In genomic region chr1:35120458-35121133, GRCh38 we compare ENCODE assay signal across 1 cellular context.
A peak's percentile ranks its signal among the peaks of the same experiment; 100 is the strongest.
TF ChIP-seq lines count a peak whose summit lies in the region.

No MANE protein-coding gene starts in this region.

TF ChIP-seq in HepG2, 621 proteins besides CTCF, POLR2A, EP300 and RAD21 (continued from another document and continues in another):
- TF ChIP-seq, protein P1, sequence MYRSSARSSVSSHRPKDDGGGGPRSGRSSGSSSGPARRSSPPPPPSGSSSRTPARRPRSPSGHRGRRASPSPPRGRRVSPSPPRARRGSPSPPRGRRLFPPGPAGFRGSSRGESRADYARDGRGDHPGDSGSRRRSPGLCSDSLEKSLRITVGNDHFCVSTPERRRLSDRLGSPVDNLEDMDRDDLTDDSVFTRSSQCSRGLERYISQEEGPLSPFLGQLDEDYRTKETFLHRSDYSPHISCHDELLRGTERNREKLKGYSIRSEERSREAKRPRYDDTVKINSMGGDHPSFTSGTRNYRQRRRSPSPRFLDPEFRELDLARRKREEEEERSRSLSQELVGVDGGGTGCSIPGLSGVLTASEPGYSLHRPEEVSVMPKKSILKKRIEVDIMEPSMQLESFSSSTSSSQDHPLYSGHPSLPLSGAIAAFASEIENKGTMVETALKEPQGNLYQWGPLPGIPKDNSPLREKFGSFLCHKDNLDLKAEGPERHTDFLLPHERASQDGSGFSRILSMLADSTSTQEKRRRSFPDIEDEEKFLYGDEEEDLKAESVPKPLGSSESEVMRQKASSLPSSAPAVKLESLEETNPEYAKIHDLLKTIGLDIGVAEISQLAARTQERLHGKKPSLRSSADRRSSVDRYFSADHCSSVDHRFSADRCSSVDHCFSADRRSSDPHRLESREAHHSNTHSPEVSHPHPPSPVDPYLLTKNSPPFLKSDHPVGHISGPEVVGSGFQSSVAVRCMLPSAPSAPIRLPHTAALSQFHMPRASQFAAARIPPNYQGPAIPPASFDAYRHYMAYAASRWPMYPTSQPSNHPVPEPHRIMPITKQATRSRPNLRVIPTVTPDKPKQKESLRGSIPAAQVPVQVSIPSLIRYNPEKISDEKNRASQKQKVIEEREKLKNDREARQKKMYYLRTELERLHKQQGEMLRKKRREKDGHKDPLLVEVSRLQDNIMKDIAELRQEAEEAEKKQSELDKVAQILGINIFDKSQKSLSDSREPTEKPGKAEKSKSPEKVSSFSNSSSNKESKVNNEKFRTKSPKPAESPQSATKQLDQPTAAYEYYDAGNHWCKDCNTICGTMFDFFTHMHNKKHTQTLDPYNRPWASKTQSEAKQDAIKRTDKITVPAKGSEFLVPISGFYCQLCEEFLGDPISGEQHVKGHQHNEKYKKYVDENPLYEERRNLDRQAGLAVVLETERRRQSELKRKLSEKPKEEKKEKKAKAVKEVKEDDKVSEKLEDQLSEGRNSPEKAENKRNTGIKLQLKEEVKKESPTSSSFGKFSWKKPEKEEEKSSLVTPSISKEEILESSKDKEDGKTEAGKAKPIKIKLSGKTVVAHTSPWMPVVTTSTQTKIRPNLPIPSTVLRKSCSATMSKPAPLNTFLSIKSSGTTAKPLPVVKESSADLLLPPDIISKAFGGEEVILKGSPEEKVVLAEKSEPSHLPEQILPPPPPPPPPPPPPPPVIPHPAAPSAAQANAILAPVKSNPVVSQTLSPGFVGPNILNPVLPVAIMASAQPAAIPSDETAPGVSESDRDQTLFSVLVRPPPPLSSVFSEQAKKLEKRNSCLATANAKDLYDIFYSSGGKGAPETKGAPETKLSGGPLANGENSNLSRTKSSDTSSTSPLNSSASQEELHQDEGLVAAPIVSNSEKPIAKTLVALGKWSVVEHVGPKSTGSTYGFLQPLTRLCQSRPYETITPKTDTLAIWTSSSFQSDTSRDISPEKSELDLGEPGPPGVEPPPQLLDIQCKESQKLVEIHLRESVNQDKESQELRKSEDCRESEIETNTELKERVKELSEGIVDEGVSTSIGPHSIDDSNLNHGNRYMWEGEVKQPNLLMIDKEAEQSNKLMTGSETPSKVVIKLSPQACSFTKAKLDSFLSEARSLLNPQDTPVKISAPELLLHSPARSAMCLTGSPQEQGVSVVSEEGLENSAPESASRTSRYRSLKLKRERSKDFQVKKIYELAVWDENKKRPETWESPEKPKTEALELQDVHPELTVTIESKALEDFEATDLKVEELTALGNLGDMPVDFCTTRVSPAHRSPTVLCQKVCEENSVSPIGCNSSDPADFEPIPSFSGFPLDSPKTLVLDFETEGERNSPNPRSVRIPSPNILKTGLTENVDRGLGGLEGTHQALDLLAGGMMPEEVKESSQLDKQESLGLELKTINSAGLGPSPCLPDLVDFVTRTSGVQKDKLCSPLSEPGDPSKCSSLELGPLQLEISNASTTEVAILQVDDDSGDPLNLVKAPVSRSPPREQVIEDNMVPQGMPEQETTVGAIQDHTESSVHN (CRISPR knock-in tag; IDR thresholded peaks at IDR 0.05) = no peak
- TF ChIP-seq MAZ (IDR thresholded peaks at IDR 0.05; ENCODE audit: borderline replicate concordance, low read depth, low read length) = no peak
- TF ChIP-seq MAZ (CRISPR knock-in tag; IDR thresholded peaks at IDR 0.05; ENCODE audit: low read depth) = peak; percentile 51; the same call in 1 of the 2 replicates
- 0 out of 2 replicates have a peak, but pooled peaks have one; percentile 28 for TF ChIP-seq ZNF430 (CRISPR knock-in tag; IDR thresholded peaks at IDR 0.05)
- TF ChIP-seq NFATC3 (CRISPR knock-in tag; IDR thresholded peaks at IDR 0.05) = no peak
- TF ChIP-seq TFE3 (CRISPR knock-in tag; IDR thresholded peaks at IDR 0.05) = no peak
- TF ChIP-seq MAFF (IDR thresholded peaks at IDR 0.05; ENCODE audit: low read depth, low read length) = no peak
- TF ChIP-seq ZNF138 (CRISPR knock-in tag; IDR thresholded peaks at IDR 0.05; ENCODE audit: low read depth) = no peak
- TF ChIP-seq, protein P2, sequence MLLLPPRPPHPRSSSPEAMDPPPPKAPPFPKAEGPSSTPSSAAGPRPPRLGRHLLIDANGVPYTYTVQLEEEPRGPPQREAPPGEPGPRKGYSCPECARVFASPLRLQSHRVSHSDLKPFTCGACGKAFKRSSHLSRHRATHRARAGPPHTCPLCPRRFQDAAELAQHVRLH (CRISPR knock-in tag; IDR thresholded peaks at IDR 0.05; ENCODE audit: borderline replicate concordance, low read depth) = no peak
- no peak for TF ChIP-seq ARNTL (CRISPR knock-in tag; IDR thresholded peaks at IDR 0.05)
- TF ChIP-seq, protein P3, sequence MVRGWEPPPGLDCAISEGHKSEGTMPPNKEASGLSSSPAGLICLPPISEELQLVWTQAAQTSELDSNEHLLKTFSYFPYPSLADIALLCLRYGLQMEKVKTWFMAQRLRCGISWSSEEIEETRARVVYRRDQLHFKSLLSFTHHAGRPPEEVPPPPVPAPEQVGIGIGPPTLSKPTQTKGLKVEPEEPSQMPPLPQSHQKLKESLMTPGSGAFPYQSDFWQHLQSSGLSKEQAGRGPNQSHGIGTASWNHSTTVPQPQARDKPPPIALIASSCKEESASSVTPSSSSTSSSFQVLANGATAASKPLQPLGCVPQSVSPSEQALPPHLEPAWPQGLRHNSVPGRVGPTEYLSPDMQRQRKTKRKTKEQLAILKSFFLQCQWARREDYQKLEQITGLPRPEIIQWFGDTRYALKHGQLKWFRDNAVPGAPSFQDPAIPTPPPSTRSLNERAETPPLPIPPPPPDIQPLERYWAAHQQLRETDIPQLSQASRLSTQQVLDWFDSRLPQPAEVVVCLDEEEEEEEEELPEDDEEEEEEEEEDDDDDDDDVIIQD (CRISPR knock-in tag; IDR thresholded peaks at IDR 0.05; ENCODE audit: low read depth) = no peak
- TF ChIP-seq ZNF496 (CRISPR knock-in tag; IDR thresholded peaks at IDR 0.05; ENCODE audit: insufficient replicate concordance) = no peak
- TF ChIP-seq ZEB1 (IDR thresholded peaks at IDR 0.05; ENCODE audit: insufficient replicate concordance, low read depth) = no peak
- peak; percentile 8; the same call in 1 of the 2 replicates for TF ChIP-seq ETV5 (CRISPR knock-in tag; IDR thresholded peaks at IDR 0.05; ENCODE audit: borderline replicate concordance)
- TF ChIP-seq ZSCAN31 (CRISPR knock-in tag; IDR thresholded peaks at IDR 0.05; ENCODE audit: low read depth) = 0 out of 2 replicates have a peak, but pooled peaks have one; percentile 30
- TF ChIP-seq ZNF441 (CRISPR knock-in tag; IDR thresholded peaks at IDR 0.05; ENCODE audit: borderline replicate concordance) = 0 out of 2 replicates have a peak, but pooled peaks have one; percentile 19
- TF ChIP-seq TBX2 (CRISPR knock-in tag; IDR thresholded peaks at IDR 0.05; ENCODE audit: borderline replicate concordance) = peak; percentile 34; the same call in 1 of the 2 replicates
- no peak for TF ChIP-seq ZBTB3 (CRISPR knock-in tag; IDR thresholded peaks at IDR 0.05; ENCODE audit: borderline replicate concordance, low read depth)
- no peak for TF ChIP-seq RELA (CRISPR knock-in tag; IDR thresholded peaks at IDR 0.05)
- 0 out of 2 replicates have a peak, but pooled peaks have one; percentile 31 for TF ChIP-seq THAP7 (CRISPR knock-in tag; IDR thresholded peaks at IDR 0.05)
- TF ChIP-seq GMEB2 (CRISPR knock-in tag; IDR thresholded peaks at IDR 0.05; ENCODE audit: low read depth) = no peak
- no peak for TF ChIP-seq SOX13 (IDR thresholded peaks at IDR 0.05)
- 0 out of 4 replicates have a peak, but pooled peaks of 1 of the 2 experiments have one; percentile 54 for TF ChIP-seq SOX13 (CRISPR knock-in tag; conservative IDR thresholded peaks at IDR 0.05 in 1 of 2, IDR thresholded peaks at IDR 0.05 in 1 of 2)
- no peak for TF ChIP-seq GPN1 (CRISPR knock-in tag; IDR thresholded peaks at IDR 0.05; ENCODE audit: borderline replicate concordance)
- TF ChIP-seq ZKSCAN8 (CRISPR knock-in tag; IDR thresholded peaks at IDR 0.05; ENCODE audit: borderline replicate concordance) = no peak
- TF ChIP-seq HBP1 (CRISPR knock-in tag; IDR thresholded peaks at IDR 0.05; ENCODE audit: low read depth) = no peak
- TF ChIP-seq, protein P4, sequence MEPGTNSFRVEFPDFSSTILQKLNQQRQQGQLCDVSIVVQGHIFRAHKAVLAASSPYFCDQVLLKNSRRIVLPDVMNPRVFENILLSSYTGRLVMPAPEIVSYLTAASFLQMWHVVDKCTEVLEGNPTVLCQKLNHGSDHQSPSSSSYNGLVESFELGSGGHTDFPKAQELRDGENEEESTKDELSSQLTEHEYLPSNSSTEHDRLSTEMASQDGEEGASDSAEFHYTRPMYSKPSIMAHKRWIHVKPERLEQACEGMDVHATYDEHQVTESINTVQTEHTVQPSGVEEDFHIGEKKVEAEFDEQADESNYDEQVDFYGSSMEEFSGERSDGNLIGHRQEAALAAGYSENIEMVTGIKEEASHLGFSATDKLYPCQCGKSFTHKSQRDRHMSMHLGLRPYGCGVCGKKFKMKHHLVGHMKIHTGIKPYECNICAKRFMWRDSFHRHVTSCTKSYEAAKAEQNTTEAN (CRISPR knock-in tag; conservative IDR thresholded peaks at IDR 0.05) = no peak
- no peak for TF ChIP-seq FOXO1 (CRISPR knock-in tag; IDR thresholded peaks at IDR 0.05)
- TF ChIP-seq ZNF761 (CRISPR knock-in tag; conservative IDR thresholded peaks at IDR 0.05) = no peak
- no peak for TF ChIP-seq ZNF614 (CRISPR knock-in tag; IDR thresholded peaks at IDR 0.05; ENCODE audit: borderline replicate concordance)
- TF ChIP-seq SAFB2 (CRISPR knock-in tag; IDR thresholded peaks at IDR 0.05; ENCODE audit: borderline replicate concordance, low read depth) = no peak
- TF ChIP-seq CCAR2 (optimal IDR thresholded peaks at IDR 0.05; ENCODE audit: low read depth, low read length) = no peak
- no peak for TF ChIP-seq KLF15 (CRISPR knock-in tag; IDR thresholded peaks at IDR 0.05; ENCODE audit: borderline replicate concordance)
- no peak for TF ChIP-seq CREM (IDR thresholded peaks at IDR 0.05)
- no peak for TF ChIP-seq CREM (CRISPR knock-in tag; IDR thresholded peaks at IDR 0.05)
- TF ChIP-seq PATZ1 (CRISPR knock-in tag; IDR thresholded peaks at IDR 0.05) = no peak
- TF ChIP-seq TSC22D2 (CRISPR knock-in tag; IDR thresholded peaks at IDR 0.05; ENCODE audit: borderline replicate concordance) = no peak
- no peak for TF ChIP-seq RARG (CRISPR knock-in tag; IDR thresholded peaks at IDR 0.05; ENCODE audit: low read depth)
- no peak for TF ChIP-seq RBAK (CRISPR knock-in tag; IDR thresholded peaks at IDR 0.05)
- peak; percentile 44; the same call in 1 of the 2 replicates for TF ChIP-seq SP4 (CRISPR knock-in tag; IDR thresholded peaks at IDR 0.05)
- no peak for TF ChIP-seq CHD4 (IDR thresholded peaks at IDR 0.05; ENCODE audit: borderline replicate concordance, low read length)
- TF ChIP-seq ZNF354B (CRISPR knock-in tag; IDR thresholded peaks at IDR 0.05) = no peak
- no peak for TF ChIP-seq RCOR2 (CRISPR knock-in tag; IDR thresholded peaks at IDR 0.05)
- no peak for TF ChIP-seq ZNF720 (CRISPR knock-in tag; IDR thresholded peaks at IDR 0.05)
- TF ChIP-seq HNRNPUL1 (IDR thresholded peaks at IDR 0.05; ENCODE audit: low read depth, low read length) = no peak
- no peak for TF ChIP-seq CBFB (CRISPR knock-in tag; IDR thresholded peaks at IDR 0.05)
- no peak for TF ChIP-seq NFYC (CRISPR knock-in tag; IDR thresholded peaks at IDR 0.05)
- no peak for TF ChIP-seq ZNF776 (CRISPR knock-in tag; IDR thresholded peaks at IDR 0.05)
